ENCODE assay signal across 12 cellular contexts in genomic region chr15:101684384-101684783, GRCh38. TPM values are rescaled to one million over a fixed set of nuclear protein-coding genes. Genes with fewer than 3 reads are reported as not detected.
DNase-seq lines count a peak whose midpoint lies in the region; ATAC-seq lines count a peak whose summit lies in the region.
"Had no signal": no experiment of that assay in that cellular context is flagged by ENCODE, and none has a peak within 500 bp of the region (broad histone marks: within the 10 kb centered on the region; RNA-seq: fewer than 3 reads in every experiment).

No MANE protein-coding gene starts in this region.

- peaks cover 6% of the 10 kb centered on the region; the same call in 1 of the 2 replicates for H3K36me3 ChIP-seq in ACC112 (ENCODE audit: insufficient read depth, low read length)
- H3K36me3 ChIP-seq in GM23248 (ENCODE audit: low read depth), result 0 out of 2 replicates have a peak, but pooled peaks cover 16% of the 10 kb centered on the region

- H3K4me2 ChIP-seq in GM23248 (ENCODE audit: unreplicated experiment), result no peak overlapping the region
- H3K4me2 ChIP-seq: PC-9 had no signal

- ATAC-seq in HG02973 (IDR thresholded peaks at IDR 0.05; ENCODE audit: unreplicated experiment), result no peak

- peak overlapping the region; percentile 16; the same call in 1 of the 2 replicates for H3K27ac ChIP-seq in ACC112 (ENCODE audit: low read depth, low read length)
- H3K27ac ChIP-seq in GM23248, result peak overlapping the region; percentile 49
- H3K27ac ChIP-seq: PC-9, thoracic aorta had no signal

- 3 to 7% methylated on average over 1 of the region's 1 CpG for WGBS in GM23248 (ENCODE audit: low coverage in 1 of 2, low lambda C conversion rate in 2 of 2, missing lambda C conversion rate in 2 of 2), 2 experiments

- H3K9me3 ChIP-seq in GM23248 (ENCODE audit: low read depth), result no peaks in the 10 kb centered on the region
- H3K9me3 ChIP-seq: thoracic aorta had no signal

- H3K79me2 ChIP-seq in ACC112 (ENCODE audit: control insufficient read depth, insufficient read depth, low read length, unreplicated experiment) (no peaks in the 10 kb centered on the region), GM23248 (ENCODE audit: insufficient read depth) (no peaks in the 10 kb centered on the region)

- in situ Hi-C loops in GM23248 (cut with MboI), result no loop called here

- H3K4me3 ChIP-seq in ACC112 (ENCODE audit: low read depth, low read length) (no peak overlapping the region), GM23248 (no peak overlapping the region)
- H3K4me3 ChIP-seq: PC-9, thoracic aorta had no signal

- H4K20me1 ChIP-seq in GM23248 (ENCODE audit: insufficient read depth), result no peaks in the 10 kb centered on the region

- peak; percentile 91 for DNase-seq in GM23248
- peak; percentile 94 for DNase-seq in amniotic epithelial cell (ENCODE audit: low read depth)
- DNase-seq in hepatic stellate cell (ENCODE audit: low spot score), result peak; percentile 48
- DNase-seq in NK-92 (lab: John Stamatoyannopoulos, UW; ENCODE audit: unreplicated experiment), result no peak
- DNase-seq in posterior vena cava (ENCODE audit: low spot score), result no peak
- no peak for DNase-seq in cerebellum (ENCODE audit: low spot score)
- DNase-seq: caudate nucleus, KBM-7, PC-9 had no signal

- no peak overlapping the region for H2AFZ ChIP-seq in ACC112 (ENCODE audit: low read length, unreplicated experiment)
- no peak overlapping the region for H2AFZ ChIP-seq in GM23248
- H2AFZ ChIP-seq: PC-9 had no signal

- H3K4me1 ChIP-seq in ACC112 (ENCODE audit: control insufficient read depth, insufficient read depth, low read length, unreplicated experiment) (peaks cover 7% of the 10 kb centered on the region), GM23248 (ENCODE audit: insufficient read depth) (peaks cover 18% of the 10 kb centered on the region)

- H3F3A ChIP-seq in GM23248 (ENCODE audit: insufficient read depth), result peaks cover 16% of the 10 kb centered on the region

- H3K27me3 ChIP-seq in ACC112 (ENCODE audit: insufficient read depth, low read length) (no peaks in the 10 kb centered on the region), GM23248 (replicated peaks; ENCODE audit: insufficient read depth) (no peaks in the 10 kb centered on the region)

- intact Hi-C loops in posterior vena cava (cut with DNase I), result no loop called here

- H3K9me2 ChIP-seq in GM23248 (ENCODE audit: insufficient read depth), result 0 out of 2 replicates have a peak, but pooled peaks cover 4% of the 10 kb centered on the region

- no peak overlapping the region for H3K9ac ChIP-seq in GM23248

RNA-seq across cellular contexts. Expression of gene TM2D3, which starts 32.2 kb away (rescaled TPM):
- total RNA-seq in GM23248 (2014; rRNA removed; shearing (Covaris generic)), result 49.0 and 68.7 TPM in 2 replicates
- polyA plus RNA-seq in GM23248 (2016; fragmentation: Nextera tagmentation; extraction: Ambion mirVana), result 58.3 and 58.7 TPM in 2 replicates
- total RNA-seq in posterior vena cava (10 to 100 TPM; 39.9 to 44.1 TPM), cerebellum (78.8 TPM)

RNA-seq across cellular contexts. Expression of gene TARS3, which starts 39.9 kb away (rescaled TPM):
- 7.9 and 9.5 TPM in 2 replicates for total RNA-seq in GM23248 (2014; rRNA removed; shearing (Covaris generic))
- 7.2 and 8.1 TPM in 2 replicates for polyA plus RNA-seq in GM23248 (2016; fragmentation: Nextera tagmentation; extraction: Ambion mirVana)
- total RNA-seq in posterior vena cava (10 to 100 TPM; 10.3 to 10.9 TPM), cerebellum (21.0 TPM)

Comparison
In these comparisons a context has a peak if more than half of its experiments do, and no peak if none do; other contexts are left out.
1. DNase-seq: peak in GM23248 (single experiment), amniotic epithelial cell (single experiment) and hepatic stellate cell (single experiment); none in NK-92 (single experiment), posterior vena cava (single experiment) and cerebellum (single experiment).